35 cellular contexts compared by ENCODE assay signal in the genomic region with DNA sequence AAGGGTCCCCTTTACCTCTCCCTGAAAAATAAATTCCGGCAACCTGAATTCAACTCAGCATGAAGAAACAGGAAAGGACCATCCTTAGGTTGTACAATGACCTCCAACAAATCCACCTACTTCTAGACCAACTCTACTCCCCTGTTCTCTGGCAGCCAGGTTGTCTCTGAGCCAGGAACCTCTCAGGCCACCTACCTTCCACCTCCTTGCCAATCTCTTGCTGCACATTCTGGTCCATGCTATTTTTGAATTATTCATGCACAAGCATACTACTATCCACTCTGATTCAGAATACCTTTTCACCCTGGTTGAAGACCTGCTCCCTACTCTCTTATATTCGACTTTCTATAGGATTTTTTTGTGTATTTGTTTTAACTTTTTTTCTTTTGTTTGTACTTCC.
"Had no signal": no experiment of that assay in that cellular context is flagged by ENCODE, and none has a peak within 500 bp of the region (broad histone marks: within the 10 kb centered on the region; RNA-seq: fewer than 3 reads in every experiment).

No MANE protein-coding gene starts in this region.

- H3K27ac Mint-ChIP-seq: activated naive CD4-positive, alpha-beta T cell treated with anti-CD3 and anti-CD28 coated beads for 36 hours; activated naive CD4-positive, alpha-beta T cell treated with anti-CD3 and anti-CD28 coated beads, Interleukin-2, amount 10 ng/mL, durations not matched to agents 7 days and 5 days; activated naive CD4-positive, alpha-beta T cell treated with anti-CD3 and anti-CD28 coated beads, Interleukin-2, amount 50 U/mL, for 24 hours; activated naive CD4-positive, alpha-beta T cell treated with anti-CD3 and anti-CD28 coated beads, Interleukin-2, amount 50 U/mL, for 72 hours; activated naive CD8-positive, alpha-beta T cell; activated naive CD8-positive, alpha-beta T cell treated with anti-CD3 and anti-CD28 coated beads for 36 hours; activated naive CD8-positive, alpha-beta T cell treated with anti-CD3 and anti-CD28 coated beads, Interleukin-2, amount 10 ng/mL, durations not matched to agents 7 days and 5 days; activated naive CD8-positive, alpha-beta T cell treated with anti-CD3 and anti-CD28 coated beads, Interleukin-2, amount 50 U/mL, for 24 hours; activated T-cell treated with anti-CD3 and anti-CD28 coated beads, Interleukin-2, amount 50 U/mL, for 24 hours; activated T-cell treated with anti-CD3 and anti-CD28 coated beads, Interleukin-2, amount 50 U/mL, for 72 hours; activated T-helper 1 cell treated with anti-CD3 and anti-CD28 coated beads, Interleukin-12 subunit alpha, Interleukin-12 subunit beta, Interleukin-2, Interleukin-4 antibody, amounts not matched to agents 30 ng/mL and 10 ng/mL and 1 ng/mL, durations not matched to agents 14 hours and 24 hours and 36 hours; activated T-helper 17 cell treated with anti-CD3 and anti-CD28 coated beads, Interleukin-2, amount 50 U/mL, for 72 hours; activated T-helper 2 cell treated with anti-CD3 and anti-CD28 coated beads, Interferon-gamma antibody, Interleukin-2, Interleukin-4, amounts not matched to agents 10 μg/mL and 5 μg/mL and 100 μg/mL, durations not matched to agents 14 hours and 24 hours and 36 hours; brain had no signal

- H3K36me3 Mint-ChIP-seq: activated naive CD4-positive, alpha-beta T cell treated with anti-CD3 and anti-CD28 coated beads, Interleukin-2, amount 10 ng/mL, durations not matched to agents 7 days and 5 days; activated naive CD4-positive, alpha-beta T cell treated with anti-CD3 and anti-CD28 coated beads, Interleukin-2, amount 50 U/mL, for 24 hours; activated naive CD4-positive, alpha-beta T cell treated with anti-CD3 and anti-CD28 coated beads, Interleukin-2, amount 50 U/mL, for 72 hours; activated naive CD8-positive, alpha-beta T cell; activated naive CD8-positive, alpha-beta T cell treated with anti-CD3 and anti-CD28 coated beads for 36 hours; activated naive CD8-positive, alpha-beta T cell treated with anti-CD3 and anti-CD28 coated beads, Interleukin-2, amount 10 ng/mL, durations not matched to agents 7 days and 5 days; brain had no signal

- H3K9me3 Mint-ChIP-seq: activated naive CD4-positive, alpha-beta T cell treated with anti-CD3 and anti-CD28 coated beads, Interleukin-2, amount 10 ng/mL, durations not matched to agents 7 days and 5 days had no signal

- H3K4me1 Mint-ChIP-seq: activated naive CD4-positive, alpha-beta T cell treated with anti-CD3 and anti-CD28 coated beads, Interleukin-2, amount 10 ng/mL, durations not matched to agents 7 days and 5 days; activated naive CD4-positive, alpha-beta T cell treated with anti-CD3 and anti-CD28 coated beads, Interleukin-2, amount 50 U/mL, for 24 hours; activated naive CD8-positive, alpha-beta T cell treated with anti-CD3 and anti-CD28 coated beads for 36 hours; activated naive CD8-positive, alpha-beta T cell treated with anti-CD3 and anti-CD28 coated beads, Interleukin-2, amount 10 ng/mL, durations not matched to agents 7 days and 5 days; activated naive CD8-positive, alpha-beta T cell treated with anti-CD3 and anti-CD28 coated beads, Interleukin-2, amount 50 U/mL, for 24 hours; activated T-helper 17 cell treated with anti-CD3 and anti-CD28 coated beads, Interleukin-2, amount 50 U/mL, for 72 hours; brain; central memory CD8-positive, alpha-beta T cell had no signal

- DNase-seq: activated effector memory CD4-positive, alpha-beta T cell treated with anti-CD3 and anti-CD28 coated beads, Interleukin-2, amount 50 U/mL, for 16 hours; activated effector memory CD4-positive, alpha-beta T cell treated with Interleukin-2 at 50 U/mL for 16 hours; activated gamma-delta T cell; activated gamma-delta T cell treated with Interleukin-2 at 50 U/mL for 16 hours; activated naive CD4-positive, alpha-beta T cell; activated naive CD4-positive, alpha-beta T cell treated with anti-CD3 and anti-CD28 coated beads for 36 hours; activated naive CD4-positive, alpha-beta T cell treated with anti-CD3 and anti-CD28 coated beads, Interleukin-2, amount 10 ng/mL, durations not matched to agents 7 days and 5 days; activated naive CD4-positive, alpha-beta T cell treated with anti-CD3 and anti-CD28 coated beads, Interleukin-2, amount 50 U/mL, for 16 hours; activated naive CD4-positive, alpha-beta T cell treated with Interleukin-2 at 50 U/mL for 16 hours; activated naive CD8-positive, alpha-beta T cell treated with anti-CD3 and anti-CD28 coated beads for 36 hours; activated naive CD8-positive, alpha-beta T cell treated with anti-CD3 and anti-CD28 coated beads, Interleukin-2, amount 10 ng/mL, durations not matched to agents 7 days and 5 days; activated naive CD8-positive, alpha-beta T cell treated with anti-CD3 and anti-CD28 coated beads, Interleukin-2, amount 50 U/mL, for 24 hours; activated T-cell treated with anti-CD3 and anti-CD28 coated beads, Interleukin-2, amount 50 U/mL, for 1 hour; activated T-cell treated with anti-CD3 and anti-CD28 coated beads, Interleukin-2, amount 50 U/mL, for 24 hours; activated T-cell treated with anti-CD3 and anti-CD28 coated beads, Interleukin-2, amount 50 U/mL, for 4 hours; activated T-cell treated with anti-CD3 and anti-CD28 coated beads, Interleukin-2, amount 50 U/mL, for 48 hours; activated T-cell treated with anti-CD3 and anti-CD28 coated beads, Interleukin-2, amount 50 U/mL, for 72 hours; adrenal gland; amniotic stem cell; amygdala; anterior cingulate cortex; aorta; body of pancreas; brain microvascular endothelial cell; caudate nucleus; central memory CD4-positive, alpha-beta T cell; cerebellar nuclear complex had no signal

- H3K4me3 Mint-ChIP-seq: activated naive CD4-positive, alpha-beta T cell treated with anti-CD3 and anti-CD28 coated beads for 36 hours; activated naive CD4-positive, alpha-beta T cell treated with anti-CD3 and anti-CD28 coated beads, Interleukin-2, amount 10 ng/mL, durations not matched to agents 7 days and 5 days; activated naive CD4-positive, alpha-beta T cell treated with anti-CD3 and anti-CD28 coated beads, Interleukin-2, amount 50 U/mL, for 24 hours; activated naive CD8-positive, alpha-beta T cell; activated naive CD8-positive, alpha-beta T cell treated with anti-CD3 and anti-CD28 coated beads for 36 hours; activated naive CD8-positive, alpha-beta T cell treated with anti-CD3 and anti-CD28 coated beads, Interleukin-2, amount 10 ng/mL, durations not matched to agents 7 days and 5 days; activated naive CD8-positive, alpha-beta T cell treated with anti-CD3 and anti-CD28 coated beads, Interleukin-2, amount 50 U/mL, for 24 hours; activated T-cell treated with anti-CD3 and anti-CD28 coated beads, Interleukin-2, amount 50 U/mL, for 24 hours; activated T-cell treated with anti-CD3 and anti-CD28 coated beads, Interleukin-2, amount 50 U/mL, for 4 hours; activated T-cell treated with anti-CD3 and anti-CD28 coated beads, Interleukin-2, amount 50 U/mL, for 72 hours; activated T-helper 1 cell treated with anti-CD3 and anti-CD28 coated beads, Interleukin-12 subunit alpha, Interleukin-12 subunit beta, Interleukin-2, Interleukin-4 antibody, amounts not matched to agents 30 ng/mL and 10 ng/mL and 1 ng/mL, durations not matched to agents 14 hours and 24 hours and 36 hours; activated T-helper 17 cell treated with anti-CD3 and anti-CD28 coated beads, Interleukin-2, amount 50 U/mL, for 72 hours; brain; central memory CD8-positive, alpha-beta T cell had no signal

- ATAC-seq: activated naive CD4-positive, alpha-beta T cell treated with anti-CD3 and anti-CD28 coated beads, Interleukin-2, amount 50 U/mL, for 72 hours; activated naive CD8-positive, alpha-beta T cell treated with anti-CD3 and anti-CD28 coated beads, Interleukin-2, amount 50 U/mL, for 24 hours; activated T-cell treated with anti-CD3 and anti-CD28 coated beads, Interleukin-2, amount 50 U/mL, for 4 hours; activated T-cell treated with anti-CD3 and anti-CD28 coated beads, Interleukin-2, amount 50 U/mL, for 72 hours; activated T-helper 17 cell treated with anti-CD3 and anti-CD28 coated beads, Interleukin-2, amount 50 U/mL, for 72 hours; body of pancreas had no signal

- H3K27me3 Mint-ChIP-seq: activated naive CD4-positive, alpha-beta T cell treated with anti-CD3 and anti-CD28 coated beads, Interleukin-2, amount 10 ng/mL, durations not matched to agents 7 days and 5 days; activated naive CD4-positive, alpha-beta T cell treated with anti-CD3 and anti-CD28 coated beads, Interleukin-2, amount 50 U/mL, for 24 hours; activated naive CD8-positive, alpha-beta T cell; activated naive CD8-positive, alpha-beta T cell treated with anti-CD3 and anti-CD28 coated beads for 36 hours; activated naive CD8-positive, alpha-beta T cell treated with anti-CD3 and anti-CD28 coated beads, Interleukin-2, amount 10 ng/mL, durations not matched to agents 7 days and 5 days; activated naive CD8-positive, alpha-beta T cell treated with anti-CD3 and anti-CD28 coated beads, Interleukin-2, amount 50 U/mL, for 24 hours; activated T-cell treated with anti-CD3 and anti-CD28 coated beads, Interleukin-2, amount 50 U/mL, for 24 hours; activated T-helper 17 cell treated with anti-CD3 and anti-CD28 coated beads, Interleukin-2, amount 50 U/mL, for 72 hours had no signal
